In genomic region chr18:44744206-44745180, GRCh38 we compare ENCODE assay signal across 12 cellular contexts.
DNase-seq lines count a peak whose midpoint lies in the region; ATAC-seq and TF ChIP-seq lines count a peak whose summit lies in the region.
"Had no signal": no experiment of that assay in that cellular context is flagged by ENCODE, and none has a peak within 500 bp of the region (broad histone marks: within the 10 kb centered on the region; RNA-seq: fewer than 3 reads in every experiment).

No MANE protein-coding gene starts in this region.

- DNase-seq in amygdala (lab: John Stamatoyannopoulos, UW) (peak in 30 of 56 donors; percentile 5 to 70 (median 34)), retinal pigment epithelial cell (ENCODE audit: low read depth) (no peak), NCI-H1694 (lab: John Stamatoyannopoulos, UW) (no peak), HPDE6-E6E7 (ENCODE audit: extremely low spot score) (no peak), AG20443 (ENCODE audit: low spot score) (no peak)
- DNase-seq: GM23248, natural killer cell, NCI-H1436 had no signal

- H3K27ac ChIP-seq in HUES48 (ENCODE audit: low read depth, low read length) (peak overlapping the region; percentile 14), iPS-18a (ENCODE audit: low read length) (no peak overlapping the region)
- H3K27ac ChIP-seq: GM23248, SK-N-MC had no signal

- H3K9me3 ChIP-seq in HUES48 (ENCODE audit: control insufficient read depth, insufficient read depth, low read length) (no peaks in the 10 kb centered on the region), iPS-18a (ENCODE audit: control insufficient read depth, low read depth, low read length) (no peaks in the 10 kb centered on the region)

- no peak for ATAC-seq in GM19397 (IDR thresholded peaks at IDR 0.05; ENCODE audit: unreplicated experiment)
- ATAC-seq: natural killer cell had no signal

- no peak for TF ChIP-seq CTCF in retinal pigment epithelial cell (conservative IDR thresholded peaks at IDR 0.05; ENCODE audit: low read depth, low read length)

- H3K9ac ChIP-seq in HUES48 (ENCODE audit: low read depth, low read length) (0 out of 2 replicates have a peak overlapping the region, but pooled peaks have one; percentile 18), iPS-18a (ENCODE audit: low read length) (no peak overlapping the region)
- H3K9ac ChIP-seq: GM23248 had no signal

- H3K4me1 ChIP-seq in HUES48 (ENCODE audit: control insufficient read depth, insufficient read depth, low read length) = peaks cover 23% of the 10 kb centered on the region
- peaks cover 21% of the 10 kb centered on the region for H3K4me1 ChIP-seq in iPS-18a (ENCODE audit: control insufficient read depth, low read depth, low read length)

- H3K27me3 ChIP-seq in HUES48 (ENCODE audit: control insufficient read depth, insufficient read depth, low read length) (no peaks in the 10 kb centered on the region), iPS-18a (ENCODE audit: control insufficient read depth, insufficient read depth, low read length) (peaks cover 3% of the 10 kb centered on the region)

- H3K36me3 ChIP-seq in HUES48 (ENCODE audit: control insufficient read depth, insufficient read depth, low read length) (no peaks in the 10 kb centered on the region), iPS-18a (ENCODE audit: control insufficient read depth, low read depth, low read length) (no peaks in the 10 kb centered on the region)

- H3K4me3 ChIP-seq in HUES48 (ENCODE audit: low read depth, low read length) (peak overlapping the region; percentile 41; the same call in 1 of the 2 replicates), iPS-18a (ENCODE audit: low read length) (peak overlapping the region; percentile 38), retinal pigment epithelial cell (ENCODE audit: low read length) (peak overlapping the region; percentile 16)
- H3K4me3 ChIP-seq: GM23248, SK-N-MC had no signal

Comparison
In these comparisons a context has a peak if more than half of its experiments do, and no peak if none do; other contexts are left out.
1. DNase-seq: peak in amygdala (30 of 56); none in retinal pigment epithelial cell (single experiment), NCI-H1694 (single experiment), HPDE6-E6E7 (single experiment) and AG20443 (single experiment).
2. Peak in every context shown above with its lines, with median percentiles within 50 percentile points of each other: H3K4me3 ChIP-seq.